ENCODE assay signal across 8 cellular contexts in the genomic region with DNA sequence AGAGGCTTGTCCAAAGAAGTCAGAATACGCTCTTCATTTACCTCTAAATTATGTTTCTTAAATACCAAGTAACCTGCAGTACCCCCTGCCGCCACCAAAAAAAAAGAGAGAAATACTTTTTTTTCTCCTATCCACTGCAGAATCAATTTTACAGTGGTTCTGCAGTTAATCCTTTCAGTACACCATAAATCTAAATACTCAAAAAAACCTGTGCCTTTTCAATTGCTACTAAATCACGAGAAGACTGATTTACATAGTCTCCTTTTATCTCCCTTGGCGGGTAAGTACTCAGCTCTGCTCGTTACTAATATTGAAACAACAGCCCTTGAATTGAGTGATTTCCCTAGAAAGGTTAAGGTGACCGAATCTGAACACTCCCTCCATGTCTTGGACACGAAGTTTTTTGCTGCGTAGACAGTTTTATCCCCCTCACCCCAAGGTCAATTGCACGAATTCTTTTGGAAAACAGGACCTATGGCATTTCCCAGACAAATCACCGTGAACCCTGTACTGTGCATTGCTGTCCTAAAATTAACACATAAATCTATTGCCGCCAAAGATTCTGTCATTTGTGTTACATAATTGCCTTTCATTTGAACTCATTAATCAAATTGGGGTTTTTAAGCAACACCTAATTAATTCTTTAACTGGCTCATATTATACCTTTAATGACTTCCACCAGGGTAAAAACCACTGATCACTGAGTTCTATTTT. TPM values are rescaled to one million over a fixed set of nuclear protein-coding genes. Genes with fewer than 3 reads are reported as not detected.
DNase-seq lines count a peak whose midpoint lies in the region; ATAC-seq and TF ChIP-seq lines count a peak whose summit lies in the region.

No MANE protein-coding gene starts in this region.

- H3K4me3 Mint-ChIP-seq in WTC11, result peak overlapping the region; percentile 93

- peak overlapping the region; percentile 13 for H3K27ac ChIP-seq in foreskin keratinocyte
- peak overlapping the region in 20 of 21 experiments; percentile 87 to 100 (median 97) for H3K27ac ChIP-seq in skin epidermis

- CTCF ChIA-PET in WTC11 (lab: Charles Lee), result interaction anchor here (0.5 to 1.7 kb wide), 6 partner anchors 20 to 504 kb away, joined by 3 to 6 read pairs (median 3); partner anchors contain the start of gene TRDMT1

- H3K4me3 ChIP-seq in BE2C (ENCODE audit: low read depth, low read length) (no peak overlapping the region; the same call in 1 of the 2 replicates), skin epidermis (peak overlapping the region; percentile 66 to 97 (median 74))

- peaks cover 54% of the 10 kb centered on the region for H3K27me3 Mint-ChIP-seq in WTC11 (ENCODE audit: low read depth)

- ATAC-seq in GM18907 (IDR thresholded peaks at IDR 0.05; ENCODE audit: unreplicated experiment), result peak; percentile 27
- peak; percentile 28 for ATAC-seq in HG03469 (IDR thresholded peaks at IDR 0.05; ENCODE audit: unreplicated experiment)
- no peak for ATAC-seq in WTC11
- no peak for ATAC-seq in foreskin keratinocyte

- no peaks in the 10 kb centered on the region for H3K9me3 Mint-ChIP-seq in WTC11

- peaks cover 19% of the 10 kb centered on the region for H3K27me3 ChIP-seq in BE2C
- H3K27me3 ChIP-seq in foreskin keratinocyte, result no peaks in the 10 kb centered on the region

- POLR2A ChIA-PET in WTC11 (lab: Charles Lee), result no interaction called here

- peaks cover 22% of the 10 kb centered on the region for H3K4me1 Mint-ChIP-seq in WTC11

- no peaks in the 10 kb centered on the region; the same call in 1 of the 2 replicates for H3K9me3 ChIP-seq in BE2C

- DNase-seq in BE2C (no peak), WTC11 (ENCODE audit: low spot score) (no peak), foreskin keratinocyte (no peak), globus pallidus (ENCODE audit: low spot score) (no peak)
- no peak for DNase-seq in stimulated activated CD8-positive, alpha-beta memory T cell treated with anti-CD3 and anti-CD28 coated beads, Interleukin-4, amount 100 ng/mL, for 48 hours

- H3K27ac Mint-ChIP-seq in WTC11, result no peak overlapping the region

- no peaks in the 10 kb centered on the region for H3K36me3 ChIP-seq in BE2C

- H3K4me1 ChIP-seq in BE2C (no peaks in the 10 kb centered on the region; the same call in 1 of the 2 replicates), foreskin keratinocyte (peaks cover 21% of the 10 kb centered on the region)

- peaks cover 4% of the 10 kb centered on the region; the same call in 1 of the 2 replicates for H3K36me3 Mint-ChIP-seq in WTC11

- peak; percentile 36 for TF ChIP-seq CTCF in BE2C (IDR thresholded peaks at IDR 0.05; ENCODE audit: low read depth, low read length)
- peak; percentile 19; the same call in 1 of the 2 replicates for TF ChIP-seq CTCF in WTC11 (IDR thresholded peaks at IDR 0.05)
- TF ChIP-seq CTCF in foreskin keratinocyte (conservative IDR thresholded peaks at IDR 0.05), result peak; percentile 58

TF ChIP-seq in WTC11, 78 proteins besides CTCF, POLR2A, EP300 and RAD21 (continues in another document):
- TF ChIP-seq CBFB (CRISPR knock-in tag; IDR thresholded peaks at IDR 0.05; ENCODE audit: low read depth), result no peak
- TF ChIP-seq E2F1 (CRISPR knock-in tag; IDR thresholded peaks at IDR 0.05), result no peak
- TF ChIP-seq CDX4 (CRISPR knock-in tag; IDR thresholded peaks at IDR 0.05; ENCODE audit: borderline replicate concordance), result no peak
- TF ChIP-seq ELF4 (CRISPR knock-in tag; IDR thresholded peaks at IDR 0.05; ENCODE audit: low read depth), result no peak
- TF ChIP-seq, protein P1, sequence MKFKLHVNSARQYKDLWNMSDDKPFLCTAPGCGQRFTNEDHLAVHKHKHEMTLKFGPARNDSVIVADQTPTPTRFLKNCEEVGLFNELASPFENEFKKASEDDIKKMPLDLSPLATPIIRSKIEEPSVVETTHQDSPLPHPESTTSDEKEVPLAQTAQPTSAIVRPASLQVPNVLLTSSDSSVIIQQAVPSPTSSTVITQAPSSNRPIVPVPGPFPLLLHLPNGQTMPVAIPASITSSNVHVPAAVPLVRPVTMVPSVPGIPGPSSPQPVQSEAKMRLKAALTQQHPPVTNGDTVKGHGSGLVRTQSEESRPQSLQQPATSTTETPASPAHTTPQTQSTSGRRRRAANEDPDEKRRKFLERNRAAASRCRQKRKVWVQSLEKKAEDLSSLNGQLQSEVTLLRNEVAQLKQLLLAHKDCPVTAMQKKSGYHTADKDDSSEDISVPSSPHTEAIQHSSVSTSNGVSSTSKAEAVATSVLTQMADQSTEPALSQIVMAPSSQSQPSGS (CRISPR knock-in tag; IDR thresholded peaks at IDR 0.05; ENCODE audit: borderline replicate concordance, low read depth), result no peak
- no peak for TF ChIP-seq CREM (CRISPR knock-in tag; IDR thresholded peaks at IDR 0.05)
- TF ChIP-seq FOXK1 (CRISPR knock-in tag; IDR thresholded peaks at IDR 0.05), result no peak
- TF ChIP-seq, protein P2, sequence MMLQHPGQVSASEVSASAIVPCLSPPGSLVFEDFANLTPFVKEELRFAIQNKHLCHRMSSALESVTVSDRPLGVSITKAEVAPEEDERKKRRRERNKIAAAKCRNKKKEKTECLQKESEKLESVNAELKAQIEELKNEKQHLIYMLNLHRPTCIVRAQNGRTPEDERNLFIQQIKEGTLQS (CRISPR knock-in tag; conservative IDR thresholded peaks at IDR 0.05), result no peak
- TF ChIP-seq NR1H2 (CRISPR knock-in tag; IDR thresholded peaks at IDR 0.05), result no peak
- TF ChIP-seq ZNF532 (CRISPR knock-in tag; IDR thresholded peaks at IDR 0.05; ENCODE audit: borderline replicate concordance), result no peak
- no peak for TF ChIP-seq JUN (CRISPR knock-in tag; IDR thresholded peaks at IDR 0.05)
- TF ChIP-seq NFATC4 (CRISPR knock-in tag; IDR thresholded peaks at IDR 0.05), result no peak
- no peak for TF ChIP-seq NR3C1 (CRISPR knock-in tag; conservative IDR thresholded peaks at IDR 0.05; ENCODE audit: low read depth)
- TF ChIP-seq TEAD4 (CRISPR knock-in tag; IDR thresholded peaks at IDR 0.05), result no peak
- TF ChIP-seq TCF7 (CRISPR knock-in tag; IDR thresholded peaks at IDR 0.05; ENCODE audit: low read depth), result no peak
- no peak for TF ChIP-seq ZNF317 (CRISPR knock-in tag; IDR thresholded peaks at IDR 0.05; ENCODE audit: borderline replicate concordance, low read depth)

RNA-seq across cellular contexts. Expression of gene VIM, which starts 0.5 kb away (rescaled TPM):
- polyA plus RNA-seq in BE2C (2012; ENCODE audit: insufficient read depth, insufficient read length, low read depth), result 149 TPM
- total RNA-seq in WTC11 (2021) (65.0 to 74.1 TPM (median 66.2 TPM) in 3 replicates), foreskin keratinocyte (1,186 and 2,083 TPM in 2 replicates)
- polyA plus RNA-seq in foreskin keratinocyte, result 1,106 and 1,757 TPM in 2 replicates

RNA-seq across cellular contexts. Expression of gene TRDMT1, which starts 26.1 kb away (rescaled TPM):
- 3.5 TPM for polyA plus RNA-seq in BE2C (2012; ENCODE audit: insufficient read depth, insufficient read length, low read depth)
- 10.6 to 11.7 TPM (median 11.0 TPM) in 3 replicates for total RNA-seq in WTC11 (2021)
- 5.3 and 5.7 TPM in 2 replicates for total RNA-seq in foreskin keratinocyte
- 2.8 and 3.2 TPM in 2 replicates for polyA plus RNA-seq in foreskin keratinocyte

Comparison
In these comparisons a context has a peak if more than half of its experiments do, and no peak if none do; other contexts are left out.
1. ATAC-seq: peak in GM18907 (single experiment) and HG03469 (single experiment); none in WTC11 (single experiment) and foreskin keratinocyte (single experiment).
2. RNA of gene VIM, which starts 0.5 kb away (total RNA-seq): 1,186 to 2,083 TPM in foreskin keratinocyte; 65.0 to 74.1 TPM in WTC11; every median in the first group is over 10 times any median in the second.
3. Peak in every context shown above with its lines, with median percentiles within 50 percentile points of each other: CTCF ChIP-seq.